ENCODE assay signal across 1 cellular context in the genomic region with DNA sequence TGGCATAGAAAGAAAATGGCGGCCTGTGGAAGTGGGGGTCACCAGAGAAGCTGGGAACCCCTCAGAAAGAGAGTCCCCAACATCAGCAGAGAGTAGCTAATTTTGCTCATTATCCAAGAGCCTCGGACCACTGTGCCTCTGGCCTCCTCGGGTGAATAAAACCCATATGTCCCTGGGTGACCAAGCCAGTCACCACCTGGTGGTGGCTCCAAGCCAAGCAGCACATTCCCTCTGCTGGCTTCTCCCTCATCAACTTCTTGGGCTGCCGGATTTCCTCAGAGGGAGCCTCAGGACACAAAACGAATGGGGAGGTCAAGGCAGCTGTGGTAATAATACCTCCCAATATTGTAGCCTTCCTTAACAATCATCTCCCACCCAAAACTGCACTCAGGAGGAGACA.
TF ChIP-seq lines count a peak whose summit lies in the region.

No MANE protein-coding gene starts in this region.

TF ChIP-seq in GM23338, 12 proteins besides CTCF, POLR2A, EP300 and RAD21 (continued from another document):
- TF ChIP-seq, protein P1, sequence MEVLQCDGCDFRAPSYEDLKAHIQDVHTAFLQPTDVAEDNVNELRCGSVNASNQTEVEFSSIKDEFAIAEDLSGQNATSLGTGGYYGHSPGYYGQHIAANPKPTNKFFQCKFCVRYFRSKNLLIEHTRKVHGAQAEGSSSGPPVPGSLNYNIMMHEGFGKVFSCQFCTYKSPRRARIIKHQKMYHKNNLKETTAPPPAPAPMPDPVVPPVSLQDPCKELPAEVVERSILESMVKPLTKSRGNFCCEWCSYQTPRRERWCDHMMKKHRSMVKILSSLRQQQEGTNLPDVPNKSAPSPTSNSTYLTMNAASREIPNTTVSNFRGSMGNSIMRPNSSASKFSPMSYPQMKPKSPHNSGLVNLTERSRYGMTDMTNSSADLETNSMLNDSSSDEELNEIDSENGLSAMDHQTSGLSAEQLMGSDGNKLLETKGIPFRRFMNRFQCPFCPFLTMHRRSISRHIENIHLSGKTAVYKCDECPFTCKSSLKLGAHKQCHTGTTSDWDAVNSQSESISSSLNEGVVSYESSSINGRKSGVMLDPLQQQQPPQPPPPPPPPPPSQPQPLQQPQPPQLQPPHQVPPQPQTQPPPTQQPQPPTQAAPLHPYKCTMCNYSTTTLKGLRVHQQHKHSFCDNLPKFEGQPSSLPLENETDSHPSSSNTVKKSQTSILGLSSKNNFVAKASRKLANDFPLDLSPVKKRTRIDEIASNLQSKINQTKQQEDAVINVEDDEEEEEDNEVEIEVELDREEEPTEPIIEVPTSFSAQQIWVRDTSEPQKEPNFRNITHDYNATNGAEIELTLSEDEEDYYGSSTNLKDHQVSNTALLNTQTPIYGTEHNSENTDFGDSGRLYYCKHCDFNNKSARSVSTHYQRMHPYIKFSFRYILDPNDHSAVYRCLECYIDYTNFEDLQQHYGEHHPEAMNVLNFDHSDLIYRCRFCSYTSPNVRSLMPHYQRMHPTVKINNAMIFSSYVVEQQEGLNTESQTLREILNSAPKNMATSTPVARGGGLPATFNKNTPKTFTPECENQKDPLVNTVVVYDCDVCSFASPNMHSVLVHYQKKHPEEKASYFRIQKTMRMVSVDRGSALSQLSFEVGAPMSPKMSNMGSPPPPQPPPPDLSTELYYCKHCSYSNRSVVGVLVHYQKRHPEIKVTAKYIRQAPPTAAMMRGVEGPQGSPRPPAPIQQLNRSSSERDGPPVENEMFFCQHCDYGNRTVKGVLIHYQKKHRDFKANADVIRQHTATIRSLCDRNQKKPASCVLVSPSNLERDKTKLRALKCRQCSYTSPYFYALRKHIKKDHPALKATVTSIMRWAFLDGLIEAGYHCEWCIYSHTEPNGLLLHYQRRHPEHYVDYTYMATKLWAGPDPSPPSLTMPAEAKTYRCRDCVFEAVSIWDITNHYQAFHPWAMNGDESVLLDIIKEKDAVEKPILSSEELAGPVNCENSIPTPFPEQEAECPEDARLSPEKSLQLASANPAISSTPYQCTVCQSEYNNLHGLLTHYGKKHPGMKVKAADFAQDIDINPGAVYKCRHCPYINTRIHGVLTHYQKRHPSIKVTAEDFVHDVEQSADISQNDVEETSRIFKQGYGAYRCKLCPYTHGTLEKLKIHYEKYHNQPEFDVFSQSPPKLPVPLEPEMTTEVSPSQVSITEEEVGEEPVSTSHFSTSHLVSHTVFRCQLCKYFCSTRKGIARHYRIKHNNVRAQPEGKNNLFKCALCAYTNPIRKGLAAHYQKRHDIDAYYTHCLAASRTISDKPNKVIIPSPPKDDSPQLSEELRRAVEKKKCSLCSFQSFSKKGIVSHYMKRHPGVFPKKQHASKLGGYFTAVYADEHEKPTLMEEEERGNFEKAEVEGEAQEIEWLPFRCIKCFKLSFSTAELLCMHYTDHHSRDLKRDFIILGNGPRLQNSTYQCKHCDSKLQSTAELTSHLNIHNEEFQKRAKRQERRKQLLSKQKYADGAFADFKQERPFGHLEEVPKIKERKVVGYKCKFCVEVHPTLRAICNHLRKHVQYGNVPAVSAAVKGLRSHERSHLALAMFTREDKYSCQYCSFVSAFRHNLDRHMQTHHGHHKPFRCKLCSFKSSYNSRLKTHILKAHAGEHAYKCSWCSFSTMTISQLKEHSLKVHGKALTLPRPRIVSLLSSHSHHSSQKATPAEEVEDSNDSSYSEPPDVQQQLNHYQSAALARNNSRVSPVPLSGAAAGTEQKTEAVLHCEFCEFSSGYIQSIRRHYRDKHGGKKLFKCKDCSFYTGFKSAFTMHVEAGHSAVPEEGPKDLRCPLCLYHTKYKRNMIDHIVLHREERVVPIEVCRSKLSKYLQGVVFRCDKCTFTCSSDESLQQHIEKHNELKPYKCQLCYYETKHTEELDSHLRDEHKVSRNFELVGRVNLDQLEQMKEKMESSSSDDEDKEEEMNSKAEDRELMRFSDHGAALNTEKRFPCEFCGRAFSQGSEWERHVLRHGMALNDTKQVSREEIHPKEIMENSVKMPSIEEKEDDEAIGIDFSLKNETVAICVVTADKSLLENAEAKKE (CRISPR knock-in tag; IDR thresholded peaks at IDR 0.05) = no peak
- TF ChIP-seq EZH2 (IDR thresholded peaks at IDR 0.05; ENCODE audit: low read depth, unreplicated experiment) = no peak
- TF ChIP-seq, protein P2, sequence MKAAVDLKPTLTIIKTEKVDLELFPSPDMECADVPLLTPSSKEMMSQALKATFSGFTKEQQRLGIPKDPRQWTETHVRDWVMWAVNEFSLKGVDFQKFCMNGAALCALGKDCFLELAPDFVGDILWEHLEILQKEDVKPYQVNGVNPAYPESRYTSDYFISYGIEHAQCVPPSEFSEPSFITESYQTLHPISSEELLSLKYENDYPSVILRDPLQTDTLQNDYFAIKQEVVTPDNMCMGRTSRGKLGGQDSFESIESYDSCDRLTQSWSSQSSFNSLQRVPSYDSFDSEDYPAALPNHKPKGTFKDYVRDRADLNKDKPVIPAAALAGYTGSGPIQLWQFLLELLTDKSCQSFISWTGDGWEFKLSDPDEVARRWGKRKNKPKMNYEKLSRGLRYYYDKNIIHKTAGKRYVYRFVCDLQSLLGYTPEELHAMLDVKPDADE (IDR thresholded peaks at IDR 0.05) = no peak
